10 cellular contexts compared by ENCODE assay signal in the genomic region with DNA sequence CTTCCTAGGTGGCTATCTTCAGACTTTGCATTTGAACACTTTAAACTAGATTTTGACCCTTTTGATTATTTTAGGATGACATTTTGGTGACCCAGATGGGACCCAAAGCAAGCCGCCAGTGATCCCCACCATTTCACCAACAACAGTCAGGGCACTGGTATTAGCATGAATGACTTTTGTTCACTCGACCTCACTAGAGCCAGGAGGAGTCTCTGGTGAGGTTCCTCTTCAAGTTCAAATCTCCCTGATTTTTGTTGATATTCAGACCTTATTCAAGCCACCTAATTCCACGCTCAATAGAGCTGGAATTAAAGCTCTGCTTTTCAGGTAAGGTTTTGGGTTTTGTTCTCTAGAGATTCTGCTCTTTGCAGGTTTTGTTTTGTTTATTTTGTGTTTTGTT.
DNase-seq lines count a peak whose midpoint lies in the region; ATAC-seq lines count a peak whose summit lies in the region.
"Had no signal": no experiment of that assay in that cellular context is flagged by ENCODE, and none has a peak within 500 bp of the region (broad histone marks: within the 10 kb centered on the region; RNA-seq: fewer than 3 reads in every experiment).

No MANE protein-coding gene starts in this region.

- peak overlapping the region; percentile 13 to 93 (median 70) for H3K4me3 Mint-ChIP-seq in IgD-negative memory B cell
- H3K4me3 Mint-ChIP-seq: stimulated activated naive CD8-positive, alpha-beta T cell treated with anti-CD3 and anti-CD28 coated beads, Interleukin-15, amount 100 ng/mL, for 72 hours had no signal

- no peak overlapping the region for H3K4me3 ChIP-seq in BLaER1

- no peaks in the 10 kb centered on the region for H4K20me1 ChIP-seq in BLaER1

- ATAC-seq in GM19328 (IDR thresholded peaks at IDR 0.05; ENCODE audit: unreplicated experiment), result peak; percentile 41
- ATAC-seq in HG02870 (IDR thresholded peaks at IDR 0.05; ENCODE audit: unreplicated experiment), result peak; percentile 25
- ATAC-seq: stimulated activated naive CD8-positive, alpha-beta T cell treated with anti-CD3 and anti-CD28 coated beads, Interleukin-15, amount 100 ng/mL, for 72 hours had no signal

- peak overlapping the region in 2 of 3 donors; percentile 90 for H3K27ac Mint-ChIP-seq in IgD-negative memory B cell

- no peaks in the 10 kb centered on the region for H3K27me3 ChIP-seq in BLaER1

- H3K4me1 ChIP-seq in BLaER1, result peaks cover 31% of the 10 kb centered on the region

- H3K4me1 Mint-ChIP-seq in IgD-negative memory B cell, result peaks cover 21 to 34% (median 30%) of the 10 kb centered on the region in 3 donors

- no peak overlapping the region for H3K27ac ChIP-seq in BLaER1

- peaks cover 2% of the 10 kb centered on the region for H3K36me3 Mint-ChIP-seq in IgD-negative memory B cell

- H3K27me3 Mint-ChIP-seq in IgD-negative memory B cell, result peaks cover 8% of the 10 kb centered on the region
- H3K27me3 Mint-ChIP-seq: stimulated activated naive CD8-positive, alpha-beta T cell treated with anti-CD3 and anti-CD28 coated beads, Interleukin-15, amount 100 ng/mL, for 72 hours had no signal

- DNase-seq in mesenteric fat pad (ENCODE audit: low spot score) (no peak), NCI-H2171 (lab: John Stamatoyannopoulos, UW) (no peak), GOT3 (lab: John Stamatoyannopoulos, UW) (no peak)
- DNase-seq in stimulated activated CD8-positive, alpha-beta memory T cell treated with anti-CD3 and anti-CD28 coated beads, Interleukin-4, amount 100 ng/mL, for 48 hours, result no peak
- DNase-seq: hypothalamus; stimulated activated naive CD8-positive, alpha-beta T cell treated with anti-CD3 and anti-CD28 coated beads, Interleukin-15, amount 100 ng/mL, for 72 hours had no signal

- no peaks in the 10 kb centered on the region for H3K36me3 ChIP-seq in BLaER1

- H3K9me3 ChIP-seq in BLaER1, result no peaks in the 10 kb centered on the region

- no peak overlapping the region for H3K9ac ChIP-seq in BLaER1

- peaks cover 0 to 6% (median 0%) of the 10 kb centered on the region in 3 donors for H3K9me3 Mint-ChIP-seq in IgD-negative memory B cell
- H3K9me3 Mint-ChIP-seq: stimulated activated naive CD8-positive, alpha-beta T cell treated with anti-CD3 and anti-CD28 coated beads, Interleukin-15, amount 100 ng/mL, for 72 hours had no signal

- peak overlapping the region; percentile 83 for H3K4me2 ChIP-seq in BLaER1
